Comparison of ENCODE assay signal across 10 cellular contexts in the genomic region with DNA sequence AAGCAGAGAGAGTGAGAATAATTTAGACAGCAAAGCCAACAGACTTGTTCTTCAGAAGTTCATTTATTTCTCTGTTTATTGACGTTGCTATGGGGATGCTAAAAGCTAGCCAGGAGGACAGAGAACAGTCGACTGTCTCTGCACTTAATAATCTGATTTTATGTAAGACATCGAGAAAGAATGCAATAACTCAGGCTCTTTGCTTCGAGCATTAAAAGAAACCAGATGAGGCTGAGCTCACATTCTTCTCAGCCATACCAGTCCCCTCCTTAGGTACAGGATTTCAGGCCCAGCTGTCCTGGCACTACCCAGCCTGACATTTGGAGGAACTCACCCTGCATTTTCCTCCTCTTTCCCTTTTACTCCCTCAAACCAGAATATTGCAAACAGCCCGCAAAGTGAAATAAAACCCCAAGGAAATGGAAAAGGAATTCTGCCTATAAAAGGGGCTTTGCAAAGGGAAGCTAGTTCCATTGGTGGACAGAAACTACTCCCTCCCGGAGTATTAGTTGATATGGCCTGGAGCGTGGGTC. TPM values are rescaled to one million over a fixed set of nuclear protein-coding genes. Genes with fewer than 3 reads are reported as not detected.
A peak's percentile ranks its signal among the peaks of the same experiment; 100 is the strongest.
DNase-seq lines count a peak whose midpoint lies in the region; ATAC-seq, FAIRE-seq and TF ChIP-seq lines count a peak whose summit lies in the region.
"Had no signal": no experiment of that assay in that cellular context is flagged by ENCODE, and none has a peak within 500 bp of the region (broad histone marks: within the 10 kb centered on the region; RNA-seq: fewer than 3 reads in every experiment).

No MANE protein-coding gene starts in this region.

- DNase-seq in M059J (ENCODE audit: low read depth): peak; percentile 92
- DNase-seq in brain microvascular endothelial cell: peak; percentile 62
- DNase-seq in stimulated activated CD4-positive, alpha-beta T cell treated with anti-CD3 and anti-CD28 coated beads, Interleukin-4, amount 100 ng/mL, for 4 hours: no peak
- no peak for DNase-seq in effector memory CD4-positive, alpha-beta T cell

- in situ Hi-C loops in brain microvascular endothelial cell (cut with HindIII; ENCODE audit: low pct_ligation_motif_present, low sequenced_read_pairs): loop anchor here (25.0 kb wide), 1 partner anchor 92 kb away; no protein-coding TSS in a partner anchor

- H3K4me3 ChIP-seq in brain microvascular endothelial cell (ENCODE audit: low read depth, low read length) (no peak overlapping the region), stomach smooth muscle (ENCODE audit: low read length in 2 of 2) (peak overlapping the region; percentile 29 to 36)
- no peak overlapping the region for H3K4me3 ChIP-seq in effector memory CD4-positive, alpha-beta T cell (ENCODE audit: insufficient read depth, low read depth, low read length, poor library complexity, severe bottlenecking)

- peak overlapping the region; percentile 7 to 61 for H3K9ac ChIP-seq in stomach smooth muscle (ENCODE audit: low read length in 2 of 2)

- H3K27ac ChIP-seq in brain microvascular endothelial cell: peak overlapping the region; percentile 30
- peak overlapping the region; percentile 78 for H3K27ac ChIP-seq in stomach smooth muscle (ENCODE audit: low read length)
- no peak overlapping the region for H3K27ac ChIP-seq in effector memory CD4-positive, alpha-beta T cell (ENCODE audit: insufficient read depth, low read length, poor library complexity, severe bottlenecking)

- no peaks in the 10 kb centered on the region for H3K27me3 ChIP-seq in brain microvascular endothelial cell (replicated peaks)
- no peaks in the 10 kb centered on the region for H3K27me3 ChIP-seq in stomach smooth muscle (ENCODE audit: control insufficient read depth in 1 of 2, insufficient read depth in 2 of 2, low read length in 2 of 2)
- H3K27me3 ChIP-seq in effector memory CD4-positive, alpha-beta T cell (replicated peaks; ENCODE audit: control insufficient read depth, insufficient read depth, low read length, poor library complexity, severe bottlenecking): no peaks in the 10 kb centered on the region

- TF ChIP-seq CTCF in brain microvascular endothelial cell (IDR thresholded peaks at IDR 0.05; ENCODE audit: low read depth, low read length, missing control alignments): no peak

- peaks cover 43% of the 10 kb centered on the region for H3K4me1 ChIP-seq in stomach smooth muscle (ENCODE audit: control insufficient read depth, insufficient read depth, low read length)
- no peaks in the 10 kb centered on the region for H3K4me1 ChIP-seq in effector memory CD4-positive, alpha-beta T cell (ENCODE audit: control insufficient read depth, insufficient read depth, low read length, poor library complexity, severe bottlenecking)

- H3K9me3 ChIP-seq in stomach smooth muscle (ENCODE audit: control insufficient read depth in 2 of 2, low read length in 2 of 2): no peaks in the 10 kb centered on the region
- H3K9me3 ChIP-seq in effector memory CD4-positive, alpha-beta T cell (ENCODE audit: control insufficient read depth, low read length): no peaks in the 10 kb centered on the region

- FAIRE-seq in islet of Langerhans (lab: Jason Lieb, UNC): peak; percentile 49

- no peaks in the 10 kb centered on the region for H3K36me3 ChIP-seq in brain microvascular endothelial cell (replicated peaks)
- H3K36me3 ChIP-seq in stomach smooth muscle (ENCODE audit: control insufficient read depth in 2 of 2, insufficient read depth in 2 of 2, low read length in 2 of 2): no peaks in the 10 kb centered on the region
- no peaks in the 10 kb centered on the region for H3K36me3 ChIP-seq in effector memory CD4-positive, alpha-beta T cell (ENCODE audit: control insufficient read depth, insufficient read depth, low read length)

- ATAC-seq in GM21367 (IDR thresholded peaks at IDR 0.05; ENCODE audit: unreplicated experiment) (no peak), HG02970 (IDR thresholded peaks at IDR 0.05; ENCODE audit: low FRiP score, unreplicated experiment) (no peak)
- ATAC-seq: activated T-helper 17 cell treated with anti-CD3 and anti-CD28 coated beads, Interleukin-2, amount 50 U/mL, for 72 hours; Panc1 had no signal

RNA-seq across cellular contexts. Expression of a gene that starts 44.5 kb away (rescaled TPM):
- 70.7 and 88.2 TPM in 2 replicates for total RNA-seq in M059J (2014; rRNA removed; shearing (Covaris generic))

Comparison
In these comparisons a context has a peak if more than half of its experiments do, and no peak if none do; other contexts are left out.
1. DNase-seq: peak in M059J (single experiment) and brain microvascular endothelial cell (single experiment); none in stimulated activated CD4-positive, alpha-beta T cell treated with anti-CD3 and anti-CD28 coated beads, Interleukin-4, amount 100 ng/mL, for 4 hours (0 of 2) and effector memory CD4-positive, alpha-beta T cell (0 of 3).
2. H3K4me3 ChIP-seq: peak in stomach smooth muscle (2 of 2); none in brain microvascular endothelial cell (single experiment) and effector memory CD4-positive, alpha-beta T cell (single experiment).